Comparison of ENCODE assay signal across 16 cellular contexts in genomic region chr20:43752051-43752360, GRCh38. TPM values are rescaled to one million over a fixed set of nuclear protein-coding genes. Genes with fewer than 3 reads are reported as not detected.
DNase-seq lines count a peak whose midpoint lies in the region; ATAC-seq, FAIRE-seq and TF ChIP-seq lines count a peak whose summit lies in the region.
"Had no signal": no experiment of that assay in that cellular context is flagged by ENCODE, and none has a peak within 500 bp of the region (broad histone marks: within the 10 kb centered on the region; RNA-seq: fewer than 3 reads in every experiment).

No MANE protein-coding gene starts in this region.

- peaks cover 7% of the 10 kb centered on the region for H3K27me3 Mint-ChIP-seq in activated T-cell treated with anti-CD3 and anti-CD28 coated beads, Interleukin-2, amount 50 U/mL, for 4 hours (ENCODE audit: low read depth)
- peaks cover 4% of the 10 kb centered on the region for H3K27me3 Mint-ChIP-seq in activated naive CD8-positive, alpha-beta T cell treated with anti-CD3 and anti-CD28 coated beads, Interleukin-2, amount 50 U/mL, for 24 hours
- H3K27me3 Mint-ChIP-seq in stimulated activated naive B cell treated with anti-CD40 and anti-IgM and Interleukin-4, amounts not matched to agents 10 μg/mL and 1 μg/mL and 100 μg/mL, for 72 hours: peaks cover 0 to 6% of the 10 kb centered on the region in 2 donors

- H3K27me3 ChIP-seq in OCI-LY3 (ENCODE audit: low read depth, low read length): no peaks in the 10 kb centered on the region
- H3K27me3 ChIP-seq in small intestine (ENCODE audit: control insufficient read depth in 2 of 2, insufficient read depth in 2 of 2, low read length in 2 of 2): no peaks in the 10 kb centered on the region

- 67 to 79% (median 71%) methylated on average over 4 of the region's 4 CpGs for WGBS in small intestine, 3 donors

- no peak for ATAC-seq in activated T-cell treated with anti-CD3 and anti-CD28 coated beads, Interleukin-2, amount 50 U/mL, for 4 hours
- no peak for ATAC-seq in activated naive CD8-positive, alpha-beta T cell treated with anti-CD3 and anti-CD28 coated beads, Interleukin-2, amount 50 U/mL, for 24 hours
- ATAC-seq in stimulated activated naive B cell treated with anti-CD40 and anti-IgM and Interleukin-4, amounts not matched to agents 10 μg/mL and 1 μg/mL and 100 μg/mL, for 72 hours (replicated peaks): no peak
- no peak for ATAC-seq in GM19035 (IDR thresholded peaks at IDR 0.05; ENCODE audit: unreplicated experiment)
- ATAC-seq: HepG2 had no signal

- no peak for DNase-seq in activated T-cell treated with anti-CD3 and anti-CD28 coated beads, Interleukin-2, amount 50 U/mL, for 4 hours
- DNase-seq in activated T-cell treated with anti-CD3 and anti-CD28 coated beads, Interleukin-2, amount 50 U/mL, for 1 hour: no peak
- peak; percentile 25 for DNase-seq in activated naive CD8-positive, alpha-beta T cell treated with anti-CD3 and anti-CD28 coated beads, Interleukin-2, amount 50 U/mL, for 24 hours
- no peak for DNase-seq in stimulated activated naive B cell treated with anti-CD40 and anti-IgM and Interleukin-4, amounts not matched to agents 10 μg/mL and 1 μg/mL and 100 μg/mL, for 72 hours
- DNase-seq in small intestine (no peak), T-helper 9 cell (no peak)
- DNase-seq: DMS53, NCI-H1436 treated with DMSO at 0.1 percent for 48 hours, NCI-H524 had no signal

- peaks cover 34% of the 10 kb centered on the region for H3K4me1 Mint-ChIP-seq in activated T-cell treated with anti-CD3 and anti-CD28 coated beads, Interleukin-2, amount 50 U/mL, for 4 hours (ENCODE audit: low read depth)
- H3K4me1 Mint-ChIP-seq in activated naive CD8-positive, alpha-beta T cell treated with anti-CD3 and anti-CD28 coated beads, Interleukin-2, amount 50 U/mL, for 24 hours: peaks cover 44% of the 10 kb centered on the region
- H3K4me1 Mint-ChIP-seq in stimulated activated naive B cell treated with anti-CD40 and anti-IgM and Interleukin-4, amounts not matched to agents 10 μg/mL and 1 μg/mL and 100 μg/mL, for 72 hours: peaks cover 38 to 46% of the 10 kb centered on the region in 2 donors

- H3K4me2 ChIP-seq in OCI-LY3 (ENCODE audit: low read length): peak overlapping the region; percentile 80

- FAIRE-seq in small intestine (lab: Jason Lieb, UNC): no peak
- FAIRE-seq: HepG2 had no signal

- peak overlapping the region; percentile 62 for H3K4me3 ChIP-seq in OCI-LY3 (ENCODE audit: low read length)
- no peak overlapping the region for H3K4me3 ChIP-seq in small intestine (ENCODE audit: low read depth in 1 of 2, low read length in 2 of 2)

- peak overlapping the region; percentile 25 for H3K4me3 Mint-ChIP-seq in activated T-cell treated with anti-CD3 and anti-CD28 coated beads, Interleukin-2, amount 50 U/mL, for 4 hours
- peak overlapping the region; percentile 30 for H3K4me3 Mint-ChIP-seq in activated naive CD8-positive, alpha-beta T cell treated with anti-CD3 and anti-CD28 coated beads, Interleukin-2, amount 50 U/mL, for 24 hours
- peak overlapping the region; percentile 73 to 81 for H3K4me3 Mint-ChIP-seq in stimulated activated naive B cell treated with anti-CD40 and anti-IgM and Interleukin-4, amounts not matched to agents 10 μg/mL and 1 μg/mL and 100 μg/mL, for 72 hours
- H3K4me3 Mint-ChIP-seq: memory B cell had no signal

- H3K36me3 ChIP-seq in OCI-LY3 (replicated peaks; ENCODE audit: low read depth, low read length) (peaks cover 4% of the 10 kb centered on the region), small intestine (ENCODE audit: control insufficient read depth in 2 of 2, insufficient read depth in 2 of 2, low read length in 2 of 2) (no peaks in the 10 kb centered on the region)

- no peaks in the 10 kb centered on the region for H4K20me1 ChIP-seq in OCI-LY3 (ENCODE audit: insufficient read depth, low read length)

- H3K9me3 Mint-ChIP-seq in activated T-cell treated with anti-CD3 and anti-CD28 coated beads, Interleukin-2, amount 50 U/mL, for 4 hours: peaks cover 7% of the 10 kb centered on the region
- H3K9me3 Mint-ChIP-seq in activated naive CD8-positive, alpha-beta T cell treated with anti-CD3 and anti-CD28 coated beads, Interleukin-2, amount 50 U/mL, for 24 hours: peaks cover 8% of the 10 kb centered on the region
- peaks cover 6 to 15% of the 10 kb centered on the region in 2 donors for H3K9me3 Mint-ChIP-seq in stimulated activated naive B cell treated with anti-CD40 and anti-IgM and Interleukin-4, amounts not matched to agents 10 μg/mL and 1 μg/mL and 100 μg/mL, for 72 hours
- H3K9me3 Mint-ChIP-seq: memory B cell had no signal

- H3K27ac Mint-ChIP-seq in activated naive CD8-positive, alpha-beta T cell treated with anti-CD3 and anti-CD28 coated beads, Interleukin-2, amount 50 U/mL, for 24 hours: peak overlapping the region; percentile 99
- peak overlapping the region; percentile 99 for H3K27ac Mint-ChIP-seq in stimulated activated naive B cell treated with anti-CD40 and anti-IgM and Interleukin-4, amounts not matched to agents 10 μg/mL and 1 μg/mL and 100 μg/mL, for 72 hours
- H3K27ac Mint-ChIP-seq: memory B cell had no signal

- no peaks in the 10 kb centered on the region for H3K79me2 ChIP-seq in OCI-LY3 (ENCODE audit: low read length)
- H3K79me2 ChIP-seq: parathyroid adenoma had no signal

- H3K9ac ChIP-seq in OCI-LY3 (ENCODE audit: low read length): peak overlapping the region; percentile 91
- H3K9ac ChIP-seq: parathyroid adenoma had no signal

- no peak overlapping the region for H2AFZ ChIP-seq in OCI-LY3 (ENCODE audit: low read depth, low read length)
- H2AFZ ChIP-seq: parathyroid adenoma had no signal

- H3K36me3 Mint-ChIP-seq in activated T-cell treated with anti-CD3 and anti-CD28 coated beads, Interleukin-2, amount 50 U/mL, for 4 hours (ENCODE audit: insufficient read depth): peaks cover 2% of the 10 kb centered on the region
- peaks cover 14% of the 10 kb centered on the region for H3K36me3 Mint-ChIP-seq in activated naive CD8-positive, alpha-beta T cell treated with anti-CD3 and anti-CD28 coated beads, Interleukin-2, amount 50 U/mL, for 24 hours (ENCODE audit: low read depth)
- peaks cover 8 to 24% of the 10 kb centered on the region in 2 donors for H3K36me3 Mint-ChIP-seq in stimulated activated naive B cell treated with anti-CD40 and anti-IgM and Interleukin-4, amounts not matched to agents 10 μg/mL and 1 μg/mL and 100 μg/mL, for 72 hours
- H3K36me3 Mint-ChIP-seq: memory B cell had no signal

- H3K27ac ChIP-seq in OCI-LY3 (ENCODE audit: low read length): peak overlapping the region; percentile 92
- H3K27ac ChIP-seq in small intestine (ENCODE audit: low read depth in 1 of 2, low read length in 1 of 2): peak overlapping the region in 1 of 2 donors; percentile 84
- H3K27ac ChIP-seq: parathyroid adenoma, VCaP had no signal

- H3K9me3 ChIP-seq in OCI-LY3 (ENCODE audit: insufficient read depth, low read length): no peaks in the 10 kb centered on the region
- H3K9me3 ChIP-seq in small intestine (ENCODE audit: control insufficient read depth, low read depth): no peaks in the 10 kb centered on the region

- TF ChIP-seq CTCF in OCI-LY3 (IDR thresholded peaks at IDR 0.05; ENCODE audit: low read depth, low read length): no peak

- H3K4me1 ChIP-seq in OCI-LY3 (ENCODE audit: low read length) (peaks cover 61% of the 10 kb centered on the region), small intestine (ENCODE audit: control insufficient read depth in 2 of 2, insufficient read depth in 1 of 2, low read depth in 1 of 2, low read length in 1 of 2) (no peaks in the 10 kb centered on the region)
- H3K4me1 ChIP-seq: parathyroid adenoma had no signal

RNA-seq across cellular contexts. Expression of gene GTSF1L, which starts 25.2 kb away (rescaled TPM):
- not detected for total RNA-seq in activated T-cell treated with anti-CD3 and anti-CD28 coated beads, Interleukin-2, amount 50 U/mL, for 4 hours
- not detected for polyA plus RNA-seq in small intestine
- total RNA-seq: HepG2, ureter had no signal
- polyA plus RNA-seq: HepG2 had no signal

Comparison
In these comparisons a context has a peak if more than half of its experiments do, and no peak if none do; other contexts are left out.
1. H3K4me3 Mint-ChIP-seq: peak in every context shown above with its lines; median percentile 77 in stimulated activated naive B cell treated with anti-CD40 and anti-IgM and Interleukin-4, amounts not matched to agents 10 μg/mL and 1 μg/mL and 100 μg/mL, for 72 hours; 30 in activated naive CD8-positive, alpha-beta T cell treated with anti-CD3 and anti-CD28 coated beads, Interleukin-2, amount 50 U/mL, for 24 hours; 25 in activated T-cell treated with anti-CD3 and anti-CD28 coated beads, Interleukin-2, amount 50 U/mL, for 4 hours.